ENCODE assay signal across 8 cellular contexts in the genomic region with DNA sequence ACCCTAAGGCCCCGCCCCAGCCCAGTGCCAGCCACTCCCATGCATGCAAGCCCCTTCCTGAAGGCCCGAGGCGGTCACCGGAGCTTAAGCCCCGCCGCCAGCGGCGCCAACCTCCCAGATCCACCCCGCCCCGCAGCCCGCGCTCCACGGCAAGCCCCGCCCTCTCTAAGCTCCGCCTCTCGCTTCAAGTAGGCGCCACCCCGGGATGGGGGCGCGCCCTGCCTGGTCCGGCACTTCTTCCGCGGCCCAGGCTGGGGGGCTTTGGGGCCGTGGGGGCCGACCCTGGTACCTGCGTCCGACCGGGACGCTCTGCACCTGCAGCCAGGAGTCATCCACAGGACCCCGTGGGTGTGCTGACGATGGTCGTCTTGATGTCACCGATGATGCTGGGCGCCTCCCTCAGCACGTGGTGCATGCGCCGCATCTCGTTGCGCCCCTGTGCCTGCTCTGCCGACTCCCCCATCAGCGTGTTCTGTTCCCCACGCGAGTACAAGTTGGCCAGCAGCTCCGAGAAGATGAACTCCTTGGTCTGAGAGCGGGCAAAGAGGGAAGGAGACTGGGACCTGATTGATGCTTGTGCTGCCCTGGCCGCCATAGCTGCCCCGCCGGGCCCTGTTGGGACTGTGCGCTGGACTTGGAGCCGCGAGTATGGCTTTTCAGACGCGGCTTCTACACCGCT. TPM values are rescaled to one million over a fixed set of nuclear protein-coding genes. Genes with fewer than 3 reads are reported as not detected.
DNase-seq lines count a peak whose midpoint lies in the region; ATAC-seq, FAIRE-seq and TF ChIP-seq lines count a peak whose summit lies in the region.

No MANE protein-coding gene starts in this region.

- H3K27ac ChIP-seq in left ventricle myocardium inferior (replicated peaks) (peak overlapping the region; percentile 30), prostate gland (peak overlapping the region; percentile 69 to 72)

- peak; percentile 96 for ATAC-seq in HG02852 (IDR thresholded peaks at IDR 0.05; ENCODE audit: unreplicated experiment)

- TF ChIP-seq CTCF in left ventricle myocardium inferior (IDR thresholded peaks at IDR 0.05; ENCODE audit: borderline replicate concordance) (no peak), prostate gland (IDR thresholded peaks at IDR 0.05) (no peak)

- FAIRE-seq in GM12892 (lab: Jason Lieb, UNC), result peak; percentile 79

- TF ChIP-seq POLR2A in GM12892 (IDR thresholded peaks at IDR 0.05; ENCODE audit: low read depth, low read length) (no peak), prostate gland (IDR thresholded peaks at IDR 0.05) (no peak)

- H3K36me3 ChIP-seq in left ventricle myocardium inferior (no peaks in the 10 kb centered on the region), prostate gland (no peaks in the 10 kb centered on the region)

- no peaks in the 10 kb centered on the region for H3K27me3 ChIP-seq in left ventricle myocardium inferior (ENCODE audit: low read depth)
- H3K27me3 ChIP-seq in prostate gland (replicated peaks; ENCODE audit: insufficient read depth), result no peaks in the 10 kb centered on the region

- H3K9me3 ChIP-seq in left ventricle myocardium inferior (replicated peaks), result no peaks in the 10 kb centered on the region
- no peaks in the 10 kb centered on the region for H3K9me3 ChIP-seq in prostate gland

- DNase-seq in GM12892 (ENCODE audit: insufficient read length), result peak; percentile 97
- peak; percentile 93 for DNase-seq in NCI-H146 (lab: John Stamatoyannopoulos, UW)
- peak; percentile 78 to 92 (median 86) for DNase-seq in T-helper 1 cell
- peak; percentile 66 for DNase-seq in amniotic stem cell (lab: John Stamatoyannopoulos, UW)
- DNase-seq in left ventricle myocardium inferior, result peak; percentile 95
- peak; percentile 94 for DNase-seq in prostate gland (ENCODE audit: low spot score)
- peak; percentile 96 for DNase-seq in ureter (ENCODE audit: low spot score)

- peak overlapping the region; percentile 88 for H3K4me3 ChIP-seq in left ventricle myocardium inferior
- H3K4me3 ChIP-seq in prostate gland, result peak overlapping the region; percentile 73

- intact Hi-C loops in left ventricle myocardium inferior (cut with micrococcal nuclease), result loop anchor here (10.0 kb wide), 1 partner anchor 56 kb away; no protein-coding TSS in a partner anchor
- intact Hi-C loops in prostate gland (cut with DNase I), result loop anchor here (5.0 kb wide), 1 partner anchor 96 kb away; a partner anchor contains a TSS

- WGBS in prostate gland, result 11% methylated on average over 36 of the region's 54 CpGs

- peaks cover 21% of the 10 kb centered on the region for H3K4me1 ChIP-seq in left ventricle myocardium inferior
- no peaks in the 10 kb centered on the region for H3K4me1 ChIP-seq in prostate gland (replicated peaks)

RNA-seq across cellular contexts. Expression of a gene that starts 26.1 kb away (rescaled TPM):
- polyA plus RNA-seq in GM12892 (2012; ENCODE audit: missing spikeins), result 0.02 TPM
- total RNA-seq in left ventricle myocardium inferior (9.1 TPM), prostate gland (10 to 100 TPM; 14.3 to 29.4 TPM), ureter (31.0 TPM)

Comparison
In these comparisons a context has a peak if more than half of its experiments do, and no peak if none do; other contexts are left out.
1. Peak in every context shown above with its lines: DNase-seq, ATAC-seq, H3K4me3 ChIP-seq and H3K27ac ChIP-seq.